8 cellular contexts compared by ENCODE assay signal in the genomic region with DNA sequence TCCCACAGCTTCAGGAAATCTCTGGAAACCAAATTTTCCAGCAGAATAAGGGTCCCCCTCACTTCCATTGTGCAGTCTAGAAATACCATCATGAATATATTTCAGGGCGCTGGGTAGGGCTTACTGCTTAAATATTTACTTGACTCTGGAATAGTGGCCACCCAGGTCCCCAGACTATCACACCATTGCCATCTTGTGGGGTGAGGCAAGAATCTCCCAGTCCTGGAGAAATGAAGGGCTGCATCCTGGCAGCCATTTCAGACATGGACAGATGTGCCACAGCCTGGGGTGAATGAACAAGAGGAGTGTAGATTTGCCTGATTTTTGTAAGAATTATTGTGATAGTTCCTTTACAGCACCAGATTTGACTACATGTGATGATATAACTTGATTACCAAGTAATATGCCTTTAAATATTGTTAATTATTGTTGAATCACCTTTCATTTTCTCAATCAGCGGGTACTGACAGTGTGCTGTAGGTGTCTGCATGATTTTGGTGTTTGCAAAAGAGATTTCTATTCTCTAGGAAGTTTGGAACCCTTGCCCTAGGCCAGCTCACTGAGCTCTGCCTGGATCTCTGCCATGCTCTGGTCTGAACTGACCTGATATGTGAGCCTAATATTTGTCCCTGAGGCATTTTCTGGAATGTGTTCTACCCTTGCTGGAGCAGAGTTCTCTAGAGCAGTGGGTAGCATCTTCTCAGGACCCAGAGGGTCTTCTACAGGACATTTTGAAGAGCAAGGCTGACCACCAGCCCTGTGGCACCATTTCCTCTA.
DNase-seq lines count a peak whose midpoint lies in the region; ATAC-seq and TF ChIP-seq lines count a peak whose summit lies in the region.

No MANE protein-coding gene starts in this region.

- H3K27me3 ChIP-seq in OCI-LY3 (ENCODE audit: low read depth, low read length) (no peaks in the 10 kb centered on the region), vagina (no peaks in the 10 kb centered on the region)

- H3K4me1 Mint-ChIP-seq in activated CD8-positive, alpha-beta T cell treated with anti-CD3 and anti-CD28 coated beads, Interleukin-2, amount 10 ng/mL, durations not matched to agents 7 days and 5 days (ENCODE audit: low read depth), result peaks cover 12% of the 10 kb centered on the region
- peaks cover 2% of the 10 kb centered on the region for H3K4me1 Mint-ChIP-seq in activated CD8-positive, alpha-beta T cell treated with anti-CD3 and anti-CD28 coated beads for 36 hours (ENCODE audit: low read depth)
- peaks cover 3% of the 10 kb centered on the region for H3K4me1 Mint-ChIP-seq in type B pancreatic cell (ENCODE audit: unreplicated experiment)

- H3K27ac Mint-ChIP-seq in activated CD8-positive, alpha-beta T cell treated with anti-CD3 and anti-CD28 coated beads, Interleukin-2, amount 10 ng/mL, durations not matched to agents 7 days and 5 days, result no peak overlapping the region
- no peak overlapping the region for H3K27ac Mint-ChIP-seq in activated CD8-positive, alpha-beta T cell treated with anti-CD3 and anti-CD28 coated beads for 36 hours
- no peak overlapping the region for H3K27ac Mint-ChIP-seq in type B pancreatic cell

- peak; percentile 24 for DNase-seq in activated CD8-positive, alpha-beta T cell treated with anti-CD3 and anti-CD28 coated beads, Interleukin-2, amount 10 ng/mL, durations not matched to agents 7 days and 5 days
- DNase-seq in activated CD8-positive, alpha-beta T cell treated with anti-CD3 and anti-CD28 coated beads for 36 hours, result no peak
- DNase-seq in fibroblast of villous mesenchyme (ENCODE audit: low read depth) (peak; percentile 7), type B pancreatic cell (ENCODE audit: extremely low spot score, unreplicated experiment) (no peak), vagina (ENCODE audit: extremely low spot score in 2 of 2) (no peak), epidermal melanocyte (ENCODE audit: insufficient read length, low spot score) (no peak), NCI-H1105 (lab: John Stamatoyannopoulos, UW) (no peak)

- H3K79me2 ChIP-seq in OCI-LY3 (ENCODE audit: low read length), result no peaks in the 10 kb centered on the region

- H3K36me3 ChIP-seq in OCI-LY3 (replicated peaks; ENCODE audit: low read depth, low read length) (no peaks in the 10 kb centered on the region), vagina (no peaks in the 10 kb centered on the region)

- H3K27ac ChIP-seq in OCI-LY3 (ENCODE audit: low read length) (no peak overlapping the region), vagina (no peak overlapping the region)

- H3K4me3 ChIP-seq in OCI-LY3 (ENCODE audit: low read length) (no peak overlapping the region), fibroblast of villous mesenchyme (ENCODE audit: low read depth, low read length) (no peak overlapping the region), vagina (no peak overlapping the region)

- TF ChIP-seq CTCF in activated CD8-positive, alpha-beta T cell treated with anti-CD3 and anti-CD28 coated beads for 36 hours (IDR thresholded peaks at IDR 0.05), result no peak
- peak; percentile 18; the same call in 1 of the 2 replicates for TF ChIP-seq CTCF in OCI-LY3 (IDR thresholded peaks at IDR 0.05; ENCODE audit: low read depth, low read length)
- TF ChIP-seq CTCF in fibroblast of villous mesenchyme (IDR thresholded peaks at IDR 0.05; ENCODE audit: insufficient read depth, low read depth, low read length), result peak; percentile 30
- TF ChIP-seq CTCF in type B pancreatic cell (conservative IDR thresholded peaks at IDR 0.05), result peak; percentile 25
- TF ChIP-seq CTCF in vagina (IDR thresholded peaks at IDR 0.05), result no peak

- POLR2A ChIA-PET in activated CD8-positive, alpha-beta T cell treated with anti-CD3 and anti-CD28 coated beads, Interleukin-2, amount 10 ng/mL, durations not matched to agents 7 days and 5 days (lab: Charles Lee), result no interaction called here
- POLR2A ChIA-PET in activated CD8-positive, alpha-beta T cell treated with anti-CD3 and anti-CD28 coated beads for 36 hours (lab: Charles Lee), result no interaction called here

- H3K4me2 ChIP-seq in OCI-LY3 (ENCODE audit: low read length), result no peak overlapping the region

- H3K9me3 ChIP-seq in OCI-LY3 (ENCODE audit: insufficient read depth, low read length) (no peaks in the 10 kb centered on the region), vagina (no peaks in the 10 kb centered on the region)

- ATAC-seq in activated CD8-positive, alpha-beta T cell treated with anti-CD3 and anti-CD28 coated beads, Interleukin-2, amount 10 ng/mL, durations not matched to agents 7 days and 5 days, result peak; percentile 30
- no peak for ATAC-seq in activated CD8-positive, alpha-beta T cell treated with anti-CD3 and anti-CD28 coated beads for 36 hours

- intact Hi-C loops in activated CD8-positive, alpha-beta T cell treated with anti-CD3 and anti-CD28 coated beads for 36 hours (cut with micrococcal nuclease), result no loop called here
- intact Hi-C loops in vagina (cut with DNase I), result no loop called here

- H2AFZ ChIP-seq in OCI-LY3 (ENCODE audit: low read depth, low read length), result no peak overlapping the region

- H4K20me1 ChIP-seq in OCI-LY3 (ENCODE audit: insufficient read depth, low read length), result no peaks in the 10 kb centered on the region

- H3K9me3 Mint-ChIP-seq in activated CD8-positive, alpha-beta T cell treated with anti-CD3 and anti-CD28 coated beads, Interleukin-2, amount 10 ng/mL, durations not matched to agents 7 days and 5 days (ENCODE audit: insufficient read depth), result no peaks in the 10 kb centered on the region
- no peaks in the 10 kb centered on the region for H3K9me3 Mint-ChIP-seq in activated CD8-positive, alpha-beta T cell treated with anti-CD3 and anti-CD28 coated beads for 36 hours
- H3K9me3 Mint-ChIP-seq in type B pancreatic cell, result no peaks in the 10 kb centered on the region

- H3K27me3 Mint-ChIP-seq in activated CD8-positive, alpha-beta T cell treated with anti-CD3 and anti-CD28 coated beads, Interleukin-2, amount 10 ng/mL, durations not matched to agents 7 days and 5 days (ENCODE audit: low read depth), result peaks cover 4% of the 10 kb centered on the region
- H3K27me3 Mint-ChIP-seq in activated CD8-positive, alpha-beta T cell treated with anti-CD3 and anti-CD28 coated beads for 36 hours, result no peaks in the 10 kb centered on the region
- H3K27me3 Mint-ChIP-seq in type B pancreatic cell, result no peaks in the 10 kb centered on the region

- H3K36me3 Mint-ChIP-seq in activated CD8-positive, alpha-beta T cell treated with anti-CD3 and anti-CD28 coated beads, Interleukin-2, amount 10 ng/mL, durations not matched to agents 7 days and 5 days (ENCODE audit: low read depth), result no peaks in the 10 kb centered on the region
- H3K36me3 Mint-ChIP-seq in activated CD8-positive, alpha-beta T cell treated with anti-CD3 and anti-CD28 coated beads for 36 hours (ENCODE audit: low read depth), result no peaks in the 10 kb centered on the region
- H3K36me3 Mint-ChIP-seq in type B pancreatic cell, result no peaks in the 10 kb centered on the region

- H3K4me1 ChIP-seq in OCI-LY3 (ENCODE audit: low read length) (no peaks in the 10 kb centered on the region), vagina (no peaks in the 10 kb centered on the region)

- H3K4me3 Mint-ChIP-seq in activated CD8-positive, alpha-beta T cell treated with anti-CD3 and anti-CD28 coated beads, Interleukin-2, amount 10 ng/mL, durations not matched to agents 7 days and 5 days, result no peak overlapping the region
- no peak overlapping the region for H3K4me3 Mint-ChIP-seq in activated CD8-positive, alpha-beta T cell treated with anti-CD3 and anti-CD28 coated beads for 36 hours
- no peak overlapping the region for H3K4me3 Mint-ChIP-seq in type B pancreatic cell

- H3K9ac ChIP-seq in OCI-LY3 (ENCODE audit: low read length), result no peak overlapping the region

- TF ChIP-seq POLR2A in vagina (IDR thresholded peaks at IDR 0.05), result no peak

- CTCF ChIA-PET in activated CD8-positive, alpha-beta T cell treated with anti-CD3 and anti-CD28 coated beads, Interleukin-2, amount 10 ng/mL, durations not matched to agents 7 days and 5 days (lab: Charles Lee), result interaction anchor here (0.9 to 2.7 kb wide), 9 partner anchors 13 to 525 kb away, joined by 3 to 9 read pairs (median 3); no protein-coding TSS in a partner anchor
- CTCF ChIA-PET in activated CD8-positive, alpha-beta T cell treated with anti-CD3 and anti-CD28 coated beads for 36 hours (lab: Charles Lee), result no interaction called here

Comparison
In these comparisons a context has a peak if more than half of its experiments do, and no peak if none do; other contexts are left out.
1. DNase-seq: peak in activated CD8-positive, alpha-beta T cell treated with anti-CD3 and anti-CD28 coated beads, Interleukin-2, amount 10 ng/mL, durations not matched to agents 7 days and 5 days (single experiment) and fibroblast of villous mesenchyme (single experiment); none in activated CD8-positive, alpha-beta T cell treated with anti-CD3 and anti-CD28 coated beads for 36 hours (single experiment), type B pancreatic cell (single experiment), vagina (0 of 2), epidermal melanocyte (single experiment) and NCI-H1105 (single experiment).
2. CTCF ChIP-seq: peak in OCI-LY3 (single experiment), fibroblast of villous mesenchyme (single experiment) and type B pancreatic cell (single experiment); none in activated CD8-positive, alpha-beta T cell treated with anti-CD3 and anti-CD28 coated beads for 36 hours (single experiment) and vagina (0 of 3).